Comparison of ENCODE assay signal across 8 cellular contexts in the genomic region with DNA sequence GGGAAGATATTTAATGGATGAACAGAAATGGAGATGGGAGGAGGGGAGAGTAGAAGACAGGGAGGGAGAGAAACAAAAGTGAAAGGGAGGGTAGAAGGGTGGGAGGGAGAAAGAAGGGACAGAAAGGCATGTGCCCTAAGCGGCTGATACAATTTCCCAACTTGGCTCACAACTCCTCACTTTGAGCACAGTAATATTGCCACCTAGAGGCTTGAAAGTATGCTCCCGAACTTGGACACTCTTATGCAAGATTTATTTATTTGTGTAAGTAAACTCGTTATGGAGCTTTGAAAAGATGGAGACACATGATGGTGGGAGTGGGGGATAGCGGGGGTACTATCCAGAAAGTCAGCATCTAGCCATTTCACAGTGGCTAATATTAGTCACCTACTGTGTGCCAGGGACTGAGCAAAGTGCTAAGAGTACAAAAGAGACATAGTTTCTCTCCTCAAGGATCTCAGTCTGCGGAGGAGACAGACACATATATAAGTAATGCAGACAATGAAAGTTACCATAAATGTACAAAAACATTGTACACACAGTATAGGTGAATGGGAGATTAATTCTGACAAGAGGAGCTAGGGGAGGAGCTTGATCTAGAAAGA.
DNase-seq lines count a peak whose midpoint lies in the region; ATAC-seq and TF ChIP-seq lines count a peak whose summit lies in the region.

No MANE protein-coding gene starts in this region.

- no peaks in the 10 kb centered on the region for H3K9me3 ChIP-seq in Caco-2
- no peaks in the 10 kb centered on the region for H3K9me3 ChIP-seq in HAP-1
- no peaks in the 10 kb centered on the region for H3K9me3 ChIP-seq in breast epithelium
- H3K9me3 ChIP-seq in liver (ENCODE audit: control insufficient read depth in 4 of 4, low read length in 3 of 4), result no peaks in the 10 kb centered on the region

- no peak overlapping the region for H3K27ac Mint-ChIP-seq in Caco-2 (ENCODE audit: unreplicated experiment)

- peak; percentile 96 to 98 for TF ChIP-seq RAD21 in liver (IDR thresholded peaks at IDR 0.05)

- POLR2A ChIA-PET in Caco-2 (lab: Charles Lee), result no interaction called here

- TF ChIP-seq CTCF in Caco-2 (IDR thresholded peaks at IDR 0.05; ENCODE audit: insufficient read depth in 1 of 2, low read depth in 1 of 2, low read length in 1 of 2, severe bottlenecking in 1 of 2, unreplicated experiment in 1 of 2) (peak; percentile 60 to 66), breast epithelium (IDR thresholded peaks at IDR 0.05) (peak in 2 of 3 donors; percentile 50 to 53), liver (IDR thresholded peaks at IDR 0.05; ENCODE audit: low read depth, low read length, missing input control) (peak; percentile 84)

- TF ChIP-seq POLR2A in breast epithelium (IDR thresholded peaks at IDR 0.05), result no peak

- H3K4me1 Mint-ChIP-seq in Caco-2 (ENCODE audit: low read depth, unreplicated experiment), result no peaks in the 10 kb centered on the region

- no peaks in the 10 kb centered on the region for H3K36me3 ChIP-seq in Caco-2 (ENCODE audit: control insufficient read depth, insufficient read depth, low read length)
- no peaks in the 10 kb centered on the region for H3K36me3 ChIP-seq in HAP-1 (replicated peaks)
- no peaks in the 10 kb centered on the region for H3K36me3 ChIP-seq in breast epithelium
- no peaks in the 10 kb centered on the region for H3K36me3 ChIP-seq in liver (ENCODE audit: control insufficient read depth in 4 of 4, insufficient read depth in 3 of 4, low read depth in 1 of 4, low read length in 3 of 4)

- no peaks in the 10 kb centered on the region for H3K9me3 Mint-ChIP-seq in Caco-2 (ENCODE audit: unreplicated experiment)

- H3K27me3 ChIP-seq in Caco-2 (replicated peaks; ENCODE audit: control insufficient read depth, insufficient read depth, low read length) (no peaks in the 10 kb centered on the region; the same call in 1 of the 2 replicates), HAP-1 (ENCODE audit: low read depth) (no peaks in the 10 kb centered on the region), breast epithelium (no peaks in the 10 kb centered on the region), liver (ENCODE audit: control insufficient read depth in 4 of 4, insufficient read depth in 4 of 4, low read length in 3 of 4) (peaks cover 0 to 4% (median 0%) of the 10 kb centered on the region in 4 donors)

- no peak overlapping the region for H3K9ac ChIP-seq in liver (ENCODE audit: low read depth in 1 of 2, low read length in 2 of 2)

- H3K27ac ChIP-seq in breast epithelium (no peak overlapping the region), liver (ENCODE audit: low read depth in 1 of 2, low read length in 2 of 2) (no peak overlapping the region)

- DNase-seq in Caco-2 (peak in 1 of 2 experiments; percentile 42), HAP-1 (ENCODE audit: low spot score in 2 of 2) (peak; percentile 13 to 52), NCI-H460 (ENCODE audit: extremely low read depth, low read depth) (peak; percentile 45), breast epithelium (ENCODE audit: low spot score in 2 of 2) (no peak)

- no peak overlapping the region for H3K4me3 ChIP-seq in Caco-2 (ENCODE audit: low read depth, low read length)
- H3K4me3 ChIP-seq in HAP-1, result no peak overlapping the region
- H3K4me3 ChIP-seq in breast epithelium, result no peak overlapping the region
- no peak overlapping the region for H3K4me3 ChIP-seq in liver (ENCODE audit: low read depth in 1 of 3, low read length in 3 of 3)

- H3K27me3 Mint-ChIP-seq in Caco-2 (ENCODE audit: insufficient read depth, unreplicated experiment), result peaks cover 14% of the 10 kb centered on the region

- in situ Hi-C loops in HAP-1 (cut with MboI; ENCODE audit: low sequenced_read_pairs), result loop anchor here (25.0 kb wide), 1 partner anchor 893 kb away; no protein-coding TSS in a partner anchor

- H3K4me1 ChIP-seq in Caco-2, result no peaks in the 10 kb centered on the region
- no peaks in the 10 kb centered on the region for H3K4me1 ChIP-seq in HAP-1
- H3K4me1 ChIP-seq in breast epithelium, result no peaks in the 10 kb centered on the region
- peaks cover 0 to 3% (median 0%) of the 10 kb centered on the region in 4 donors for H3K4me1 ChIP-seq in liver (ENCODE audit: control insufficient read depth in 4 of 4, insufficient read depth in 4 of 4, low read length in 3 of 4)

- CTCF ChIA-PET in Caco-2 (lab: Charles Lee), result interaction anchor here (0.9 to 1.4 kb wide), 2 partner anchors 168 to 351 kb away, joined by 3 read pairs; no protein-coding TSS in a partner anchor

- no peak overlapping the region for H3K4me3 Mint-ChIP-seq in Caco-2 (ENCODE audit: unreplicated experiment)

- no peaks in the 10 kb centered on the region for H3K36me3 Mint-ChIP-seq in Caco-2 (ENCODE audit: insufficient read depth, unreplicated experiment)

- ATAC-seq in HG02759 (IDR thresholded peaks at IDR 0.05; ENCODE audit: unreplicated experiment) (no peak), HG02981 (IDR thresholded peaks at IDR 0.05; ENCODE audit: unreplicated experiment) (no peak), GM19455 (IDR thresholded peaks at IDR 0.05; ENCODE audit: unreplicated experiment) (no peak)

- no TSS peak for BruUV-seq in Caco-2 (replicated peaks; lab: Mats Ljungman, UMichigan)

- intact Hi-C loops in Caco-2 (cut with micrococcal nuclease; ENCODE audit: unreplicated experiment) (loop anchor here (1.0 to 5.0 kb wide), 3 partner anchors 167 to 883 kb away; no protein-coding TSS in a partner anchor), breast epithelium (cut with DNase I; ENCODE audit: low total_unique reads) (no loop called here)

- WGBS in liver, result 24% methylated on average over 5 of the region's 5 CpGs

TF ChIP-seq in liver, 16 proteins besides CTCF, POLR2A, EP300 and RAD21:
- TF ChIP-seq, protein P1, sequence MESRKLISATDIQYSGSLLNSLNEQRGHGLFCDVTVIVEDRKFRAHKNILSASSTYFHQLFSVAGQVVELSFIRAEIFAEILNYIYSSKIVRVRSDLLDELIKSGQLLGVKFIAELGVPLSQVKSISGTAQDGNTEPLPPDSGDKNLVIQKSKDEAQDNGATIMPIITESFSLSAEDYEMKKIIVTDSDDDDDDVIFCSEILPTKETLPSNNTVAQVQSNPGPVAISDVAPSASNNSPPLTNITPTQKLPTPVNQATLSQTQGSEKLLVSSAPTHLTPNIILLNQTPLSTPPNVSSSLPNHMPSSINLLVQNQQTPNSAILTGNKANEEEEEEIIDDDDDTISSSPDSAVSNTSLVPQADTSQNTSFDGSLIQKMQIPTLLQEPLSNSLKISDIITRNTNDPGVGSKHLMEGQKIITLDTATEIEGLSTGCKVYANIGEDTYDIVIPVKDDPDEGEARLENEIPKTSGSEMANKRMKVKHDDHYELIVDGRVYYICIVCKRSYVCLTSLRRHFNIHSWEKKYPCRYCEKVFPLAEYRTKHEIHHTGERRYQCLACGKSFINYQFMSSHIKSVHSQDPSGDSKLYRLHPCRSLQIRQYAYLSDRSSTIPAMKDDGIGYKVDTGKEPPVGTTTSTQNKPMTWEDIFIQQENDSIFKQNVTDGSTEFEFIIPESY (IDR thresholded peaks at IDR 0.05), result no peak
- TF ChIP-seq RXRA (IDR thresholded peaks at IDR 0.05), result peak in 1 of 2 donors; percentile 25
- TF ChIP-seq, protein P2, sequence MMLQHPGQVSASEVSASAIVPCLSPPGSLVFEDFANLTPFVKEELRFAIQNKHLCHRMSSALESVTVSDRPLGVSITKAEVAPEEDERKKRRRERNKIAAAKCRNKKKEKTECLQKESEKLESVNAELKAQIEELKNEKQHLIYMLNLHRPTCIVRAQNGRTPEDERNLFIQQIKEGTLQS (IDR thresholded peaks at IDR 0.05), result no peak
- peak; percentile 6 to 27 for TF ChIP-seq HNF4A (conservative IDR thresholded peaks at IDR 0.05)
TF ChIP-seq in liver: peak in this region for 2.

Comparison
In these comparisons a context has a peak if more than half of its experiments do, and no peak if none do; other contexts are left out.
1. DNase-seq: peak in HAP-1 (2 of 2) and NCI-H460 (single experiment); none in breast epithelium (0 of 2).
2. Peak in every context shown above with its lines, with median percentiles within 50 percentile points of each other: CTCF ChIP-seq.